Comparison of ENCODE assay signal across 1 cellular context in the genomic region with DNA sequence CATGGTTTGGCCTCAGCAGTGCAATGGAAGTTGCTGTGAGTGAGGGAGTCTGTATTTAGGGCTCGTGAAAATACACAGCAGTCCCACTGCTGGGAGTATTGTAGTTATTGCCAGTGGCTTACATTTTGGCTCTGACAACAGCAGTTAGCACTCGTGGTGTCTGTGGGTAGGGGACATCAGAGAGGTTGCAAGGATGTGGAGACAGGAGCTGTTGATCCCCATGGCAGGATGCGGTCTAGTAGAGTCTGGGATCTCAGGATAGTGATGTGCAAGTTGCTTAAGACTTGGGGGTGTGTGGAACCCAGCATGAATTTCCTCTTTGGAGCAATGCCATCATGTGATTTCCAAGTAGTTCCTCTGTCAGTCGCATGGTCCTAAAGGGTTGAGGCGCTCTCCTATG.
TF ChIP-seq lines count a peak whose summit lies in the region.

No MANE protein-coding gene starts in this region.

TF ChIP-seq in H1, 55 proteins besides CTCF, POLR2A, EP300 and RAD21 (continued from another document):
- TF ChIP-seq EZH2 (IDR thresholded peaks at IDR 0.05; ENCODE audit: low read depth, low read length, severe bottlenecking), result no peak
- TF ChIP-seq, protein P1, sequence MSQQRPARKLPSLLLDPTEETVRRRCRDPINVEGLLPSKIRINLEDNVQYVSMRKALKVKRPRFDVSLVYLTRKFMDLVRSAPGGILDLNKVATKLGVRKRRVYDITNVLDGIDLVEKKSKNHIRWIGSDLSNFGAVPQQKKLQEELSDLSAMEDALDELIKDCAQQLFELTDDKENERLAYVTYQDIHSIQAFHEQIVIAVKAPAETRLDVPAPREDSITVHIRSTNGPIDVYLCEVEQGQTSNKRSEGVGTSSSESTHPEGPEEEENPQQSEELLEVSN (IDR thresholded peaks at IDR 0.05), result no peak
- no peak for TF ChIP-seq KDM1A (IDR thresholded peaks at IDR 0.05; ENCODE audit: borderline replicate concordance, low read length)
- TF ChIP-seq, protein P2, sequence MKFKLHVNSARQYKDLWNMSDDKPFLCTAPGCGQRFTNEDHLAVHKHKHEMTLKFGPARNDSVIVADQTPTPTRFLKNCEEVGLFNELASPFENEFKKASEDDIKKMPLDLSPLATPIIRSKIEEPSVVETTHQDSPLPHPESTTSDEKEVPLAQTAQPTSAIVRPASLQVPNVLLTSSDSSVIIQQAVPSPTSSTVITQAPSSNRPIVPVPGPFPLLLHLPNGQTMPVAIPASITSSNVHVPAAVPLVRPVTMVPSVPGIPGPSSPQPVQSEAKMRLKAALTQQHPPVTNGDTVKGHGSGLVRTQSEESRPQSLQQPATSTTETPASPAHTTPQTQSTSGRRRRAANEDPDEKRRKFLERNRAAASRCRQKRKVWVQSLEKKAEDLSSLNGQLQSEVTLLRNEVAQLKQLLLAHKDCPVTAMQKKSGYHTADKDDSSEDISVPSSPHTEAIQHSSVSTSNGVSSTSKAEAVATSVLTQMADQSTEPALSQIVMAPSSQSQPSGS (IDR thresholded peaks at IDR 0.05; ENCODE audit: low read length), result no peak
- no peak for TF ChIP-seq SUZ12 (IDR thresholded peaks at IDR 0.05; ENCODE audit: low read length)
- TF ChIP-seq HDAC2 (IDR thresholded peaks at IDR 0.05; ENCODE audit: borderline replicate concordance in 1 of 2, low read depth in 2 of 2, low read length in 2 of 2), result no peak
- no peak for TF ChIP-seq TBP (IDR thresholded peaks at IDR 0.05; ENCODE audit: low read depth, low read length)
- no peak for TF ChIP-seq CHD1 (IDR thresholded peaks at IDR 0.05; ENCODE audit: low read depth, low read length)
- no peak for TF ChIP-seq NANOG (IDR thresholded peaks at IDR 0.05; ENCODE audit: insufficient read depth, low read depth, low read length, poor library complexity, severe bottlenecking)
- TF ChIP-seq BACH1 (IDR thresholded peaks at IDR 0.05; ENCODE audit: low read length), result no peak
- TF ChIP-seq CBX8 (IDR thresholded peaks at IDR 0.05; ENCODE audit: borderline replicate concordance, low read depth, low read length), result no peak
- TF ChIP-seq SAP30 (IDR thresholded peaks at IDR 0.05; ENCODE audit: insufficient read depth, insufficient replicate concordance, low read length), result no peak
- TF ChIP-seq PHF8 (conservative IDR thresholded peaks at IDR 0.05; ENCODE audit: low read depth, low read length), result no peak
